In the genomic region with DNA sequence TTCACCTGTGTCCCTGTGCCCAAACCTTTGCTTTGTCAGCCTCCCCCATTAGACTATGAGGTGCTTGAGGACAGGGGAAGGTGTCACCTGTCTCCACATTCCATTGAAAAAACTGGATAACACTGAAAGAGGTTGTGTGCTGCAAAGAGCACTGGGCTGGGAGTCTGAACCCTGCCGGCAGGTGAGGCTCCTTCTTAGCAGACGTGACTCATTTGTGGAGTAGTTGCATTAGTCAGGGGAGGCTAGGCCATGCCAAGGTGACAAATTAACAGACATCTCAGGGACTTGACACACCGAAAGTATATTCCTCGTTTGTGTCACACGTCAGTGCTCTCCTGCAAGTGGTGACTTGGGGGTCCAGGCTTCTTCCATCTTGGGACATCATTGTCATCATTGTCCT, we compare ENCODE assay signal across 2 cellular contexts.
TF ChIP-seq lines count a peak whose summit lies in the region.

No MANE protein-coding gene starts in this region.

TF ChIP-seq in HepG2, 621 proteins besides CTCF, POLR2A, EP300 and RAD21 (continued from another document):
- TF ChIP-seq, protein P1, sequence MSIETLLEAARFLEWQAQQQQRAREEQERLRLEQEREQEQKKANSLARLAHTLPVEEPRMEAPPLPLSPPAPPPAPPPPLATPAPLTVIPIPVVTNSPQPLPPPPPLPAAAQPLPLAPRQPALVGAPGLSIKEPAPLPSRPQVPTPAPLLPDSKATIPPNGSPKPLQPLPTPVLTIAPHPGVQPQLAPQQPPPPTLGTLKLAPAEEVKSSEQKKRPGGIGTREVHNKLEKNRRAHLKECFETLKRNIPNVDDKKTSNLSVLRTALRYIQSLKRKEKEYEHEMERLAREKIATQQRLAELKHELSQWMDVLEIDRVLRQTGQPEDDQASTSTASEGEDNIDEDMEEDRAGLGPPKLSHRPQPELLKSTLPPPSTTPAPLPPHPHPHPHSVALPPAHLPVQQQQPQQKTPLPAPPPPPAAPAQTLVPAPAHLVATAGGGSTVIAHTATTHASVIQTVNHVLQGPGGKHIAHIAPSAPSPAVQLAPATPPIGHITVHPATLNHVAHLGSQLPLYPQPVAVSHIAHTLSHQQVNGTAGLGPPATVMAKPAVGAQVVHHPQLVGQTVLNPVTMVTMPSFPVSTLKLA (IDR thresholded peaks at IDR 0.05), result no peak
- TF ChIP-seq KMT2B (CRISPR knock-in tag; IDR thresholded peaks at IDR 0.05), result no peak
- TF ChIP-seq HDAC1 (CRISPR knock-in tag; IDR thresholded peaks at IDR 0.05), result no peak
- no peak for TF ChIP-seq SP4 (CRISPR knock-in tag; IDR thresholded peaks at IDR 0.05)

TF ChIP-seq in WTC11, 78 proteins besides CTCF, POLR2A, EP300 and RAD21 (continued from another document):
- TF ChIP-seq, protein P2, sequence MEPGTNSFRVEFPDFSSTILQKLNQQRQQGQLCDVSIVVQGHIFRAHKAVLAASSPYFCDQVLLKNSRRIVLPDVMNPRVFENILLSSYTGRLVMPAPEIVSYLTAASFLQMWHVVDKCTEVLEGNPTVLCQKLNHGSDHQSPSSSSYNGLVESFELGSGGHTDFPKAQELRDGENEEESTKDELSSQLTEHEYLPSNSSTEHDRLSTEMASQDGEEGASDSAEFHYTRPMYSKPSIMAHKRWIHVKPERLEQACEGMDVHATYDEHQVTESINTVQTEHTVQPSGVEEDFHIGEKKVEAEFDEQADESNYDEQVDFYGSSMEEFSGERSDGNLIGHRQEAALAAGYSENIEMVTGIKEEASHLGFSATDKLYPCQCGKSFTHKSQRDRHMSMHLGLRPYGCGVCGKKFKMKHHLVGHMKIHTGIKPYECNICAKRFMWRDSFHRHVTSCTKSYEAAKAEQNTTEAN (CRISPR knock-in tag; IDR thresholded peaks at IDR 0.05), result no peak
- TF ChIP-seq, protein P3, sequence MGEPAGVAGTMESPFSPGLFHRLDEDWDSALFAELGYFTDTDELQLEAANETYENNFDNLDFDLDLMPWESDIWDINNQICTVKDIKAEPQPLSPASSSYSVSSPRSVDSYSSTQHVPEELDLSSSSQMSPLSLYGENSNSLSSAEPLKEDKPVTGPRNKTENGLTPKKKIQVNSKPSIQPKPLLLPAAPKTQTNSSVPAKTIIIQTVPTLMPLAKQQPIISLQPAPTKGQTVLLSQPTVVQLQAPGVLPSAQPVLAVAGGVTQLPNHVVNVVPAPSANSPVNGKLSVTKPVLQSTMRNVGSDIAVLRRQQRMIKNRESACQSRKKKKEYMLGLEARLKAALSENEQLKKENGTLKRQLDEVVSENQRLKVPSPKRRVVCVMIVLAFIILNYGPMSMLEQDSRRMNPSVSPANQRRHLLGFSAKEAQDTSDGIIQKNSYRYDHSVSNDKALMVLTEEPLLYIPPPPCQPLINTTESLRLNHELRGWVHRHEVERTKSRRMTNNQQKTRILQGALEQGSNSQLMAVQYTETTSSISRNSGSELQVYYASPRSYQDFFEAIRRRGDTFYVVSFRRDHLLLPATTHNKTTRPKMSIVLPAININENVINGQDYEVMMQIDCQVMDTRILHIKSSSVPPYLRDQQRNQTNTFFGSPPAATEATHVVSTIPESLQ (CRISPR knock-in tag; IDR thresholded peaks at IDR 0.05), result no peak
- TF ChIP-seq, protein P4, sequence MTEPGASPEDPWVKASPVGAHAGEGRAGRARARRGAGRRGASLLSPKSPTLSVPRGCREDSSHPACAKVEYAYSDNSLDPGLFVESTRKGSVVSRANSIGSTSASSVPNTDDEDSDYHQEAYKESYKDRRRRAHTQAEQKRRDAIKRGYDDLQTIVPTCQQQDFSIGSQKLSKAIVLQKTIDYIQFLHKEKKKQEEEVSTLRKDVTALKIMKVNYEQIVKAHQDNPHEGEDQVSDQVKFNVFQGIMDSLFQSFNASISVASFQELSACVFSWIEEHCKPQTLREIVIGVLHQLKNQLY (CRISPR knock-in tag; IDR thresholded peaks at IDR 0.05), result no peak
- TF ChIP-seq, protein P5, sequence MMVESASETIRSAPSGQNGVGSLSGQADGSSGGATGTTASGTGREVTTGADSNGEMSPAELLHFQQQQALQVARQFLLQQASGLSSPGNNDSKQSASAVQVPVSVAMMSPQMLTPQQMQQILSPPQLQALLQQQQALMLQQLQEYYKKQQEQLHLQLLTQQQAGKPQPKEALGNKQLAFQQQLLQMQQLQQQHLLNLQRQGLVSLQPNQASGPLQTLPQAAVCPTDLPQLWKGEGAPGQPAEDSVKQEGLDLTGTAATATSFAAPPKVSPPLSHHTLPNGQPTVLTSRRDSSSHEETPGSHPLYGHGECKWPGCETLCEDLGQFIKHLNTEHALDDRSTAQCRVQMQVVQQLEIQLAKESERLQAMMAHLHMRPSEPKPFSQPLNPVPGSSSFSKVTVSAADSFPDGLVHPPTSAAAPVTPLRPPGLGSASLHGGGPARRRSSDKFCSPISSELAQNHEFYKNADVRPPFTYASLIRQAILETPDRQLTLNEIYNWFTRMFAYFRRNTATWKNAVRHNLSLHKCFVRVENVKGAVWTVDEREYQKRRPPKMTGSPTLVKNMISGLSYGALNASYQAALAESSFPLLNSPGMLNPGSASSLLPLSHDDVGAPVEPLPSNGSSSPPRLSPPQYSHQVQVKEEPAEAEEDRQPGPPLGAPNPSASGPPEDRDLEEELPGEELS (CRISPR knock-in tag; IDR thresholded peaks at IDR 0.05), result no peak
- TF ChIP-seq ZNF671 (CRISPR knock-in tag; IDR thresholded peaks at IDR 0.05) (no peak), ZNF121 (CRISPR knock-in tag; IDR thresholded peaks at IDR 0.05) (no peak), GABPB1 (CRISPR knock-in tag; IDR thresholded peaks at IDR 0.05) (no peak)
- TF ChIP-seq, protein P6, sequence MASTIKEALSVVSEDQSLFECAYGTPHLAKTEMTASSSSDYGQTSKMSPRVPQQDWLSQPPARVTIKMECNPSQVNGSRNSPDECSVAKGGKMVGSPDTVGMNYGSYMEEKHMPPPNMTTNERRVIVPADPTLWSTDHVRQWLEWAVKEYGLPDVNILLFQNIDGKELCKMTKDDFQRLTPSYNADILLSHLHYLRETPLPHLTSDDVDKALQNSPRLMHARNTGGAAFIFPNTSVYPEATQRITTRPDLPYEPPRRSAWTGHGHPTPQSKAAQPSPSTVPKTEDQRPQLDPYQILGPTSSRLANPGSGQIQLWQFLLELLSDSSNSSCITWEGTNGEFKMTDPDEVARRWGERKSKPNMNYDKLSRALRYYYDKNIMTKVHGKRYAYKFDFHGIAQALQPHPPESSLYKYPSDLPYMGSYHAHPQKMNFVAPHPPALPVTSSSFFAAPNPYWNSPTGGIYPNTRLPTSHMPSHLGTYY (CRISPR knock-in tag; IDR thresholded peaks at IDR 0.05), result no peak
- TF ChIP-seq, protein P7, sequence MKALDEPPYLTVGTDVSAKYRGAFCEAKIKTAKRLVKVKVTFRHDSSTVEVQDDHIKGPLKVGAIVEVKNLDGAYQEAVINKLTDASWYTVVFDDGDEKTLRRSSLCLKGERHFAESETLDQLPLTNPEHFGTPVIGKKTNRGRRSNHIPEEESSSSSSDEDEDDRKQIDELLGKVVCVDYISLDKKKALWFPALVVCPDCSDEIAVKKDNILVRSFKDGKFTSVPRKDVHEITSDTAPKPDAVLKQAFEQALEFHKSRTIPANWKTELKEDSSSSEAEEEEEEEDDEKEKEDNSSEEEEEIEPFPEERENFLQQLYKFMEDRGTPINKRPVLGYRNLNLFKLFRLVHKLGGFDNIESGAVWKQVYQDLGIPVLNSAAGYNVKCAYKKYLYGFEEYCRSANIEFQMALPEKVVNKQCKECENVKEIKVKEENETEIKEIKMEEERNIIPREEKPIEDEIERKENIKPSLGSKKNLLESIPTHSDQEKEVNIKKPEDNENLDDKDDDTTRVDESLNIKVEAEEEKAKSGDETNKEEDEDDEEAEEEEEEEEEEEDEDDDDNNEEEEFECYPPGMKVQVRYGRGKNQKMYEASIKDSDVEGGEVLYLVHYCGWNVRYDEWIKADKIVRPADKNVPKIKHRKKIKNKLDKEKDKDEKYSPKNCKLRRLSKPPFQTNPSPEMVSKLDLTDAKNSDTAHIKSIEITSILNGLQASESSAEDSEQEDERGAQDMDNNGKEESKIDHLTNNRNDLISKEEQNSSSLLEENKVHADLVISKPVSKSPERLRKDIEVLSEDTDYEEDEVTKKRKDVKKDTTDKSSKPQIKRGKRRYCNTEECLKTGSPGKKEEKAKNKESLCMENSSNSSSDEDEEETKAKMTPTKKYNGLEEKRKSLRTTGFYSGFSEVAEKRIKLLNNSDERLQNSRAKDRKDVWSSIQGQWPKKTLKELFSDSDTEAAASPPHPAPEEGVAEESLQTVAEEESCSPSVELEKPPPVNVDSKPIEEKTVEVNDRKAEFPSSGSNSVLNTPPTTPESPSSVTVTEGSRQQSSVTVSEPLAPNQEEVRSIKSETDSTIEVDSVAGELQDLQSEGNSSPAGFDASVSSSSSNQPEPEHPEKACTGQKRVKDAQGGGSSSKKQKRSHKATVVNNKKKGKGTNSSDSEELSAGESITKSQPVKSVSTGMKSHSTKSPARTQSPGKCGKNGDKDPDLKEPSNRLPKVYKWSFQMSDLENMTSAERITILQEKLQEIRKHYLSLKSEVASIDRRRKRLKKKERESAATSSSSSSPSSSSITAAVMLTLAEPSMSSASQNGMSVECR (CRISPR knock-in tag; IDR thresholded peaks at IDR 0.05; ENCODE audit: borderline replicate concordance), result no peak
- TF ChIP-seq, protein P8, sequence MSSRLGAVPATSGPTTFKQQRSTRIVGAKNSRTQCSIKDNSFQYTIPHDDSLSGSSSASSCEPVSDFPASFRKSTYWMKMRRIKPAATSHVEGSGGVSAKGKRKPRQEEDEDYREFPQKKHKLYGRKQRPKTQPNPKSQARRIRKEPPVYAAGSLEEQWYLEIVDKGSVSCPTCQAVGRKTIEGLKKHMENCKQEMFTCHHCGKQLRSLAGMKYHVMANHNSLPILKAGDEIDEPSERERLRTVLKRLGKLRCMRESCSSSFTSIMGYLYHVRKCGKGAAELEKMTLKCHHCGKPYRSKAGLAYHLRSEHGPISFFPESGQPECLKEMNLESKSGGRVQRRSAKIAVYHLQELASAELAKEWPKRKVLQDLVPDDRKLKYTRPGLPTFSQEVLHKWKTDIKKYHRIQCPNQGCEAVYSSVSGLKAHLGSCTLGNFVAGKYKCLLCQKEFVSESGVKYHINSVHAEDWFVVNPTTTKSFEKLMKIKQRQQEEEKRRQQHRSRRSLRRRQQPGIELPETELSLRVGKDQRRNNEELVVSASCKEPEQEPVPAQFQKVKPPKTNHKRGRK (CRISPR knock-in tag; IDR thresholded peaks at IDR 0.05; ENCODE audit: borderline replicate concordance), result no peak
- TF ChIP-seq, protein P9, sequence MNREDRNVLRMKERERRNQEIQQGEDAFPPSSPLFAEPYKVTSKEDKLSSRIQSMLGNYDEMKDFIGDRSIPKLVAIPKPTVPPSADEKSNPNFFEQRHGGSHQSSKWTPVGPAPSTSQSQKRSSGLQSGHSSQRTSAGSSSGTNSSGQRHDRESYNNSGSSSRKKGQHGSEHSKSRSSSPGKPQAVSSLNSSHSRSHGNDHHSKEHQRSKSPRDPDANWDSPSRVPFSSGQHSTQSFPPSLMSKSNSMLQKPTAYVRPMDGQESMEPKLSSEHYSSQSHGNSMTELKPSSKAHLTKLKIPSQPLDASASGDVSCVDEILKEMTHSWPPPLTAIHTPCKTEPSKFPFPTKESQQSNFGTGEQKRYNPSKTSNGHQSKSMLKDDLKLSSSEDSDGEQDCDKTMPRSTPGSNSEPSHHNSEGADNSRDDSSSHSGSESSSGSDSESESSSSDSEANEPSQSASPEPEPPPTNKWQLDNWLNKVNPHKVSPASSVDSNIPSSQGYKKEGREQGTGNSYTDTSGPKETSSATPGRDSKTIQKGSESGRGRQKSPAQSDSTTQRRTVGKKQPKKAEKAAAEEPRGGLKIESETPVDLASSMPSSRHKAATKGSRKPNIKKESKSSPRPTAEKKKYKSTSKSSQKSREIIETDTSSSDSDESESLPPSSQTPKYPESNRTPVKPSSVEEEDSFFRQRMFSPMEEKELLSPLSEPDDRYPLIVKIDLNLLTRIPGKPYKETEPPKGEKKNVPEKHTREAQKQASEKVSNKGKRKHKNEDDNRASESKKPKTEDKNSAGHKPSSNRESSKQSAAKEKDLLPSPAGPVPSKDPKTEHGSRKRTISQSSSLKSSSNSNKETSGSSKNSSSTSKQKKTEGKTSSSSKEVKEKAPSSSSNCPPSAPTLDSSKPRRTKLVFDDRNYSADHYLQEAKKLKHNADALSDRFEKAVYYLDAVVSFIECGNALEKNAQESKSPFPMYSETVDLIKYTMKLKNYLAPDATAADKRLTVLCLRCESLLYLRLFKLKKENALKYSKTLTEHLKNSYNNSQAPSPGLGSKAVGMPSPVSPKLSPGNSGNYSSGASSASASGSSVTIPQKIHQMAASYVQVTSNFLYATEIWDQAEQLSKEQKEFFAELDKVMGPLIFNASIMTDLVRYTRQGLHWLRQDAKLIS (CRISPR knock-in tag; IDR thresholded peaks at IDR 0.05; ENCODE audit: borderline replicate concordance), result no peak
